In the genomic region with DNA sequence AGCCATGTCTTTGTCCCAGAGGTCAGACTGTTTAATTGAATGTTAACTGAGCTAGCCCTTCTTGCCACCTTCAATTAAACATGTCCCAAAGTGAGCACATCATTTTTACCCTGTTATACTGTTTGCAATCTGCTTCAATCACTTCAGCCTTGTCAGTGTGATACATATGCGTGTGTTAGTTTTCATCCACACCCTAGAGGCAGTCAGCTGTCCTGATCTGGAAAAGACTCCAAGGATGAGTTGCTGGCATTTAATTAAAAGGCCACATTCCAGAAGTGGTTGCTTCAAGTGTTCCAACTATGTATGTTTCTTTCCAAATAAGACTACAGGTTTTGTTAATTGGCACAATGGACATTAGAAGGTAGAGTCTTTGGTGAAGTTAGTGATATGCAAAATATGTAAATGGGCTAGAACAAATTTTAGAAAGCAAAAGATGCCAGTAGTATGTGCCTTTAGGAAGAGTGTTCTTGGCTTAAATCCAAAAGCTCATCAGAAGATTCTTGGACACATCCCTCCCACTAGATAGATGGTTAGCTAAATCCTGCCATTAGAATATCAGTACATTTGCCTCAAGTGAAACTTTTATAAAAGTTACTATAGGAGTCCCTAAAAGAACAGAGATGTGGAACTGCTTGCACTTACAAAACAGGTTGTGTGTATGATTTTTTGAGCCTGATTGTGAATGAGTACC, we compare ENCODE assay signal across 15 cellular contexts.
DNase-seq lines count a peak whose midpoint lies in the region; TF ChIP-seq lines count a peak whose summit lies in the region.
"Had no signal": no experiment of that assay in that cellular context is flagged by ENCODE, and none has a peak within 500 bp of the region (broad histone marks: within the 10 kb centered on the region; RNA-seq: fewer than 3 reads in every experiment).

No MANE protein-coding gene starts in this region.

- no peak overlapping the region for H3K27ac Mint-ChIP-seq in activated naive CD4-positive, alpha-beta T cell treated with anti-CD3 and anti-CD28 coated beads for 36 hours
- no peak overlapping the region for H3K27ac Mint-ChIP-seq in MCF 10A (ENCODE audit: low read depth, unreplicated experiment)
- H3K27ac Mint-ChIP-seq: H9 had no signal

- no peak overlapping the region for H3K4me3 ChIP-seq in foreskin fibroblast (ENCODE audit: low read depth in 1 of 2, low read length in 2 of 2)
- no peak overlapping the region for H3K4me3 ChIP-seq in suprapubic skin
- H3K4me3 ChIP-seq: K562 had no signal

- TF ChIP-seq POLR2A in suprapubic skin (IDR thresholded peaks at IDR 0.05): no peak

- no peaks in the 10 kb centered on the region for H3K27me3 Mint-ChIP-seq in activated naive CD4-positive, alpha-beta T cell treated with anti-CD3 and anti-CD28 coated beads for 36 hours (ENCODE audit: low read depth)
- H3K27me3 Mint-ChIP-seq in MCF 10A (ENCODE audit: insufficient read depth, unreplicated experiment): no peaks in the 10 kb centered on the region

- TF ChIP-seq CTCF in foreskin fibroblast (IDR thresholded peaks at IDR 0.05; ENCODE audit: low read depth, low read length) (no peak), MCF 10A (IDR thresholded peaks at IDR 0.05; ENCODE audit: unreplicated experiment) (no peak), suprapubic skin (IDR thresholded peaks at IDR 0.05) (no peak)

- H3K36me3 ChIP-seq in suprapubic skin: no peaks in the 10 kb centered on the region

- TF ChIP-seq EP300 in suprapubic skin (IDR thresholded peaks at IDR 0.05): no peak

- 19% methylated on average over 1 of the region's 1 CpG for WGBS in suprapubic skin

- H3K9me3 Mint-ChIP-seq in activated naive CD4-positive, alpha-beta T cell treated with anti-CD3 and anti-CD28 coated beads for 36 hours: peaks cover 6% of the 10 kb centered on the region
- no peaks in the 10 kb centered on the region for H3K9me3 Mint-ChIP-seq in MCF 10A (ENCODE audit: unreplicated experiment)

- intact Hi-C loops in activated naive CD4-positive, alpha-beta T cell treated with anti-CD3 and anti-CD28 coated beads for 36 hours (cut with micrococcal nuclease): no loop called here
- intact Hi-C loops in MCF 10A (cut with micrococcal nuclease): no loop called here

- H3K27ac ChIP-seq in suprapubic skin: no peak overlapping the region

- POLR2A ChIA-PET in MCF 10A (lab: Yijun Ruan, JAX): no interaction called here

- CTCF ChIA-PET in activated naive CD4-positive, alpha-beta T cell treated with anti-CD3 and anti-CD28 coated beads for 36 hours (lab: Charles Lee): no interaction called here
- CTCF ChIA-PET in MCF 10A (lab: Yijun Ruan, JAX): interaction anchor here (0.5 to 0.6 kb wide), 3 partner anchors 365 to 677 kb away, joined by 3 read pairs; no protein-coding TSS in a partner anchor

- DNase-seq in AG08395 (ENCODE audit: low spot score) (peak; percentile 50), EL (peak; percentile 34), RPMI7951 (ENCODE audit: low read depth) (peak; percentile 60), foreskin fibroblast (peak; percentile 21 to 54), MCF 10A (ENCODE audit: unreplicated experiment) (no peak), suprapubic skin (ENCODE audit: low spot score in 2 of 2) (no peak), HuH-7.5 (ENCODE audit: low spot score) (no peak)
- no peak for DNase-seq in activated naive CD4-positive, alpha-beta T cell treated with anti-CD3 and anti-CD28 coated beads for 36 hours
- DNase-seq: COR-L47, H9, MV-4-11, NCI-H1417, NCI-H2029, NCI-H510A treated with DMSO at 0.1 percent for 48 hours had no signal

- no peaks in the 10 kb centered on the region for H3K4me1 ChIP-seq in suprapubic skin

- no peaks in the 10 kb centered on the region for H3K9me3 ChIP-seq in suprapubic skin

- no peaks in the 10 kb centered on the region for H3K36me3 Mint-ChIP-seq in activated naive CD4-positive, alpha-beta T cell treated with anti-CD3 and anti-CD28 coated beads for 36 hours (ENCODE audit: low read depth)
- H3K36me3 Mint-ChIP-seq in MCF 10A (ENCODE audit: insufficient read depth, unreplicated experiment): no peaks in the 10 kb centered on the region

- H3K27me3 ChIP-seq in suprapubic skin: no peaks in the 10 kb centered on the region

- no peaks in the 10 kb centered on the region for H3K4me1 Mint-ChIP-seq in activated naive CD4-positive, alpha-beta T cell treated with anti-CD3 and anti-CD28 coated beads for 36 hours (ENCODE audit: low read depth)
- no peaks in the 10 kb centered on the region for H3K4me1 Mint-ChIP-seq in MCF 10A (ENCODE audit: insufficient read depth, unreplicated experiment)
- H3K4me1 Mint-ChIP-seq: H9 had no signal

- BruUV-seq in MCF 10A (replicated peaks; lab: Mats Ljungman, UMichigan): no TSS peak

- H3K4me3 Mint-ChIP-seq in activated naive CD4-positive, alpha-beta T cell treated with anti-CD3 and anti-CD28 coated beads for 36 hours: no peak overlapping the region
- no peak overlapping the region for H3K4me3 Mint-ChIP-seq in MCF 10A (ENCODE audit: unreplicated experiment)
- H3K4me3 Mint-ChIP-seq: H9 had no signal

Comparison
In these comparisons a context has a peak if more than half of its experiments do, and no peak if none do; other contexts are left out.
1. DNase-seq: peak in AG08395 (single experiment), EL (single experiment), RPMI7951 (single experiment) and foreskin fibroblast (2 of 2); none in activated naive CD4-positive, alpha-beta T cell treated with anti-CD3 and anti-CD28 coated beads for 36 hours (single experiment), MCF 10A (single experiment), suprapubic skin (0 of 2) and HuH-7.5 (single experiment).